ENCODE assay signal across 8 cellular contexts in genomic region chr20:32354592-32355416, GRCh38. TPM values are rescaled to one million over a fixed set of nuclear protein-coding genes. Genes with fewer than 3 reads are reported as not detected.
A peak's percentile ranks its signal among the peaks of the same experiment; 100 is the strongest.
DNase-seq lines count a peak whose midpoint lies in the region; ATAC-seq, FAIRE-seq and TF ChIP-seq lines count a peak whose summit lies in the region.

No MANE protein-coding gene starts in this region.

- no peak for TF ChIP-seq POLR2A in lower leg skin (IDR thresholded peaks at IDR 0.05)

- peak; percentile 47 for DNase-seq in BJ (ENCODE audit: low read depth)
- no peak for DNase-seq in GM19239 (ENCODE audit: insufficient read length, low spot score)
- peak; percentile 29 for DNase-seq in RWPE2 (ENCODE audit: low spot score)
- DNase-seq in glomerular visceral epithelial cell (ENCODE audit: extremely low spot score): peak; percentile 53
- no peak for DNase-seq in NCI-H1105 treated with DMSO at 0.1 percent for 48 hours (lab: John Stamatoyannopoulos, UW)
- no peak for DNase-seq in lower leg skin (ENCODE audit: low spot score in 2 of 2)
- DNase-seq in NCI-H510A treated with DMSO at 0.1 percent for 48 hours (lab: John Stamatoyannopoulos, UW): no peak

- peak overlapping the region; percentile 91 for H3K27ac ChIP-seq in RWPE2 (ENCODE audit: poor library complexity, severe bottlenecking)

- intact Hi-C loops in lower leg skin (cut with DNase I; ENCODE audit: low total_unique reads): no loop called here

- POLR2A ChIA-PET in BJ (lab: Charles Lee): no interaction called here

- H3K4me1 ChIP-seq in RWPE2 (ENCODE audit: insufficient read depth, poor library complexity, severe bottlenecking): peaks cover 23% of the 10 kb centered on the region

- H3K27me3 ChIP-seq in BJ (ENCODE audit: control insufficient read depth, insufficient read depth, low read length) (no peaks in the 10 kb centered on the region), RWPE2 (ENCODE audit: insufficient read depth, poor library complexity, severe bottlenecking) (no peaks in the 10 kb centered on the region)

- H3K36me3 ChIP-seq in BJ (ENCODE audit: control insufficient read depth, insufficient read depth, low read length): no peaks in the 10 kb centered on the region
- H3K36me3 ChIP-seq in RWPE2 (ENCODE audit: low read depth): no peaks in the 10 kb centered on the region; the same call in 1 of the 2 replicates

- peak; percentile 35 for FAIRE-seq in GM19239 (lab: Jason Lieb, UNC)

- 54% methylated on average over 2 of the region's 2 CpGs for WGBS in lower leg skin, 2 donors

- ATAC-seq in RWPE2 (ENCODE audit: low read depth) (0 out of 3 replicates have a peak, but pooled peaks have one; percentile 3), GM19324 (IDR thresholded peaks at IDR 0.05; ENCODE audit: low FRiP score, unreplicated experiment) (no peak)

- H3K4me3 ChIP-seq in BJ (ENCODE audit: low read depth, low read length) (no peak overlapping the region), RWPE2 (ENCODE audit: severe bottlenecking) (no peak overlapping the region), lower leg skin (ENCODE audit: low read depth, poor library complexity, severe bottlenecking) (no peak overlapping the region)

- no peaks in the 10 kb centered on the region for H3K9me3 ChIP-seq in RWPE2 (ENCODE audit: severe bottlenecking)

- TF ChIP-seq CTCF in BJ (IDR thresholded peaks at IDR 0.05; ENCODE audit: insufficient read depth, low read depth, low read length): no peak
- no peak for TF ChIP-seq CTCF in RWPE2 (IDR thresholded peaks at IDR 0.05; ENCODE audit: poor library complexity, severe bottlenecking)
- TF ChIP-seq CTCF in lower leg skin (IDR thresholded peaks at IDR 0.05): no peak

- CTCF ChIA-PET in BJ (lab: Yijun Ruan, JAX): interaction anchor here (0.9 to 2.0 kb wide), 3 partner anchors 9 to 18 kb away, joined by 3 to 6 read pairs (median 4); no protein-coding TSS in a partner anchor

RNA-seq across cellular contexts. Expression of gene ASXL1, which starts 3.3 kb away (rescaled TPM):
- 31.6 and 40.8 TPM in 2 replicates for polyA plus RNA-seq in BJ (2011; rRNA removed)
- 57.6 and 64.2 TPM in 2 replicates for polyA minus RNA-seq in BJ (2011; rRNA and poly(A)+ RNA removed)
- total RNA-seq in lower leg skin: 10 to 100 TPM; 29.1 to 84.8 (median 32.6) TPM

Comparison
In these comparisons a context has a peak if more than half of its experiments do, and no peak if none do; other contexts are left out.
1. DNase-seq: peak in BJ (single experiment), RWPE2 (single experiment) and glomerular visceral epithelial cell (single experiment); none in GM19239 (single experiment), NCI-H1105 treated with DMSO at 0.1 percent for 48 hours (single experiment), lower leg skin (0 of 2) and NCI-H510A treated with DMSO at 0.1 percent for 48 hours (single experiment).